In the genomic region with DNA sequence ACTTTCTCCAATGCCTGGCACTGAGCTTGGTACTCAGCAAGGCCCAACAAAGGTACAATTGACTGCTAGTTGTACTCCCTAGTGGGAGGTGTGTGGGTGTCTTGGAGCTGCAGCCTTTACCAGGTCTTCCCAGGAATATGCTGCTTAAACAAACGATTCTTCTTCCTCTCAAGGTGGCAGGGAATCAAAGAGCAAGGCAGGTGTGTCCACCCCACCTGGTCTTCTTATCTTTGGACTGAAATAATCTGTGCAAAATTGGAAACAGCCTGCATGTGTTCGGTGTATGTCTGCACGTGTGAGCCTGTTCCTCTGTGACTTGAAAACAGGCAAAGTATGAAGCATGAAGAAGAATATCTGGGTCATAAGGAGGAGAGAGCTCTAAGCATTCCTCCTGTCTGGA, we compare ENCODE assay signal across 25 cellular contexts.
"Had no signal": no experiment of that assay in that cellular context is flagged by ENCODE, and none has a peak within 500 bp of the region (broad histone marks: within the 10 kb centered on the region; RNA-seq: fewer than 3 reads in every experiment).

No MANE protein-coding gene starts in this region.

- FAIRE-seq: urothelium cell line had no signal

- DNase-seq: natural killer cell; occipital lobe; ovary; posterior cingulate gyrus; psoas muscle; right cardiac atrium; stimulated activated CD4-positive, alpha-beta T cell treated with anti-CD3 and anti-CD28 coated beads, Interleukin-15, amount 100 ng/mL, for 24 hours; stimulated activated CD4-positive, alpha-beta T cell treated with anti-CD3 and anti-CD28 coated beads, Interleukin-2, amount 100 ng/mL, for 24 hours; stimulated activated CD4-positive, alpha-beta T cell treated with anti-CD3 and anti-CD28 coated beads, Interleukin-2, amount 100 ng/mL, for 48 hours; stimulated activated CD4-positive, alpha-beta T cell treated with anti-CD3 and anti-CD28 coated beads, Interleukin-4, amount 100 ng/mL, for 24 hours; stimulated activated naive B cell treated with anti-CD40 and anti-IgM and Interleukin-4, amounts not matched to agents 10 μg/mL and 1 μg/mL and 100 μg/mL, for 72 hours; stimulated activated naive CD4-positive, alpha-beta T cell treated with Interleukin-2 at 50 U/mL for 16 hours; stomach; thyroid gland; trophoblast cell; upper lobe of left lung had no signal

- H3K79me2 ChIP-seq: parathyroid adenoma had no signal

- H3K9ac ChIP-seq: neural progenitor cell, parathyroid adenoma had no signal

- H3K4me2 ChIP-seq: neural progenitor cell had no signal

- H3K4me1 ChIP-seq: parathyroid adenoma had no signal

- H3K4me3 ChIP-seq: neural progenitor cell, ovary, psoas muscle, skin epidermis, stomach, thoracic aorta, thyroid gland, tibial nerve, upper lobe of left lung, vagina had no signal

- H3K27me3 ChIP-seq: neural progenitor cell, ovary, stomach, thyroid gland, tibial nerve, upper lobe of left lung, vagina had no signal

- H3K27ac ChIP-seq: neural progenitor cell, ovary, parathyroid adenoma, psoas muscle, skin epidermis, stomach, thoracic aorta, thyroid gland, tibial nerve, upper lobe of left lung, vagina had no signal

- ATAC-seq: natural killer cell; psoas muscle; right cardiac atrium; sciatic nerve; stimulated activated effector memory CD8-positive, alpha-beta T cell treated with anti-CD3 and anti-CD28 coated beads, Interleukin-12 subunit alpha, Interleukin-12 subunit beta, amount 100 ng/mL, for 72 hours; stimulated activated naive B cell treated with anti-CD40 and anti-IgM and Interleukin-4, amounts not matched to agents 10 μg/mL and 1 μg/mL and 100 μg/mL, for 72 hours had no signal

- H3K36me3 ChIP-seq: neural progenitor cell, ovary, stomach, thoracic aorta, thyroid gland, tibial nerve, upper lobe of left lung, vagina had no signal

- H2AFZ ChIP-seq: neural progenitor cell, parathyroid adenoma had no signal

- H3K9me3 ChIP-seq: ovary, psoas muscle, thoracic aorta, thyroid gland, vagina had no signal
